In the genomic region with DNA sequence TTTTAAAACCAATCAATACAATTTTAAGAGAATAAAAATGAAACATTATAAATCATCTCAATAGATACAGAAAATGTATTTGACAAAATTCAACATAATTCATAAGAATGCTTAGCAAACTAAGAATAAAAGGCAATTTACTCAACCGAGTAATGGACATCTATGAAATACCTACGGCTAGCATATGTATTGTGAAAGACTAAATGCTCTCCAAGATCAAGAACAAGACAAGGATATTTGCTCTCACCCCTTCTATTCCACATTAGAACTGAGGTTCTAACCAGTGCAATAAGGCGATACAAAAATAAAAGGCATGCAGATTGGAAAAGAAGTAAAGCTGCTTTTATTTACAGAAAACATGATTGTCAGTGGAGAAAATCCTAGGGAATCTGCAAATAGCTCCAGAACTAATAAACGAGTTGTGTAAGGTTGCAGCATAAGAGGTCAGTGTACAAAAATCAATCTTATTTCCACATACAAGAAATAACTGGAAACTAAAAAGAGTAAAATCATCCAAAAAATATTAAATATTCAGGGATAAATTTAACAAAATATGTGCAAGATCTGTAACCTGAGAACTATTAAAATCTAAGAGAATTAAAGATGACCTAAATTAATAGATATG, we compare ENCODE assay signal across 31 cellular contexts.
"Had no signal": no experiment of that assay in that cellular context is flagged by ENCODE, and none has a peak within 500 bp of the region (broad histone marks: within the 10 kb centered on the region; RNA-seq: fewer than 3 reads in every experiment).

No MANE protein-coding gene starts in this region.

- H3K4me3 ChIP-seq: ascending aorta, breast epithelium, cardiac muscle cell, colonic mucosa, esophagus squamous epithelium had no signal

- H3K9me3 ChIP-seq: ascending aorta, breast epithelium, colonic mucosa, esophagus squamous epithelium had no signal

- FAIRE-seq: endometrium, endothelial cell of umbilical vein had no signal

- DNase-seq: activated B cell treated with CpG ODN at 0.5 μM for 24 hours; activated CD4-positive, alpha-beta T cell treated with anti-CD3 and anti-CD28 coated beads for 48 hours; activated CD4-positive, alpha-beta T cell treated with anti-CD3 and anti-CD28 coated beads, Interleukin-2, amount 50 U/mL, for 1 hour; activated CD4-positive, alpha-beta T cell treated with anti-CD3 and anti-CD28 coated beads, Interleukin-2, amount 50 U/mL, for 48 hours; activated CD8-positive, alpha-beta memory T cell treated with anti-CD3 and anti-CD28 coated beads for 24 hours; activated CD8-positive, alpha-beta T cell treated with anti-CD3 and anti-CD28 coated beads for 36 hours; activated effector memory CD4-positive, alpha-beta T cell treated with Interleukin-2 at 50 U/mL for 16 hours; activated gamma-delta T cell treated with Interleukin-2 at 50 U/mL for 16 hours; activated naive CD4-positive, alpha-beta T cell treated with anti-CD3 and anti-CD28 coated beads, Interleukin-2, amount 50 U/mL, for 16 hours; activated naive CD4-positive, alpha-beta T cell treated with Interleukin-2 at 50 U/mL for 16 hours; activated T-cell treated with anti-CD3 and anti-CD28 coated beads, Interleukin-2, amount 50 U/mL, for 4 hours; amygdala; central memory CD4-positive, alpha-beta T cell; cerebellar nuclear complex; colonic mucosa; effector CD8-positive, alpha-beta T cell; esophagus squamous epithelium; foreskin melanocyte; head of caudate nucleus; T-helper 1 cell; T-helper 17 cell; T1000; WERI-Rb-1 had no signal

- H3K27ac ChIP-seq: ascending aorta, breast epithelium, cardiac muscle cell, colonic mucosa, epithelial cell of prostate, esophagus squamous epithelium, WERI-Rb-1 had no signal

- H3K36me3 ChIP-seq: ascending aorta, breast epithelium, cardiac muscle cell, colonic mucosa, esophagus squamous epithelium, WERI-Rb-1 had no signal

- H3K4me1 ChIP-seq: breast epithelium, colonic mucosa had no signal

- ATAC-seq: activated CD4-positive, CD25-positive, alpha-beta regulatory T cell treated with anti-CD3 and anti-CD28 coated beads, Interleukin-2, amount 50 U/mL, for 24 hours; activated CD8-positive, alpha-beta T cell treated with anti-CD3 and anti-CD28 coated beads for 36 hours; activated T-cell treated with anti-CD3 and anti-CD28 coated beads, Interleukin-2, amount 50 U/mL, for 4 hours; activated T-helper 17 cell treated with anti-CD3 and anti-CD28 coated beads, Interleukin-2, amount 50 U/mL, for 72 hours; T-helper 17 cell had no signal

- H3K27me3 ChIP-seq: ascending aorta, breast epithelium, cardiac muscle cell, colonic mucosa, esophagus squamous epithelium had no signal
